Comparison of ENCODE assay signal across 10 cellular contexts in the genomic region with DNA sequence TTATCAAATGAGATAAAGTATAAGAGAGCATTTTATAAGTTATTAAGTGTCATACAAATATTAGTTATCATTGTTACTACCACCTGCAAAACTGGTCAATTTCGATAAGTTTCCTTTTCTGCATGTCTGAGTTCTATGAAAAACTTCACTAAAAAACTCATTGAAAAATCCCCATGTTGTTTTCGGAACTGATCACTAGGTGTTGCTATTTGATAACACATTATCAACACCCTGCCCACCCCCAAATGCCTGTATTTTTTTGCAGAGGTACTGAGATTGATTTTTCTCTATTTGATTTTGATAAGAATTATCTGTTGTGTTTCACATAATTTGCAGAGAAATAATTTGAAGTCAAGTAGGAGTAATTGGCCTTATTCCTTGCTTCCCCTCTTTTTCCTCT. TPM values are rescaled to one million over a fixed set of nuclear protein-coding genes. Genes with fewer than 3 reads are reported as not detected.
DNase-seq lines count a peak whose midpoint lies in the region; ATAC-seq and TF ChIP-seq lines count a peak whose summit lies in the region.
"Had no signal": no experiment of that assay in that cellular context is flagged by ENCODE, and none has a peak within 500 bp of the region (broad histone marks: within the 10 kb centered on the region; RNA-seq: fewer than 3 reads in every experiment).

No MANE protein-coding gene starts in this region.

- H3K4me1 Mint-ChIP-seq in stimulated activated naive B cell treated with anti-CD40 and anti-IgM and Interleukin-4, amounts not matched to agents 10 μg/mL and 1 μg/mL and 100 μg/mL, for 72 hours = peaks cover 15 to 28% of the 10 kb centered on the region in 2 donors
- H3K4me1 Mint-ChIP-seq: CD4-positive, alpha-beta memory T cell had no signal

- H4K20me1 ChIP-seq in OCI-LY1 (ENCODE audit: insufficient read depth, low read length) = no peaks in the 10 kb centered on the region
- no peaks in the 10 kb centered on the region for H4K20me1 ChIP-seq in fibroblast of lung (ENCODE audit: control insufficient read depth, extremely low read depth, insufficient read depth, low read length)

- H3K4me1 ChIP-seq in OCI-LY1 (ENCODE audit: insufficient read depth, low read length, severe bottlenecking) (no peaks in the 10 kb centered on the region), fibroblast of lung (ENCODE audit: control insufficient read depth, extremely low read depth, insufficient read depth, low read length) (no peaks in the 10 kb centered on the region)

- H3F3A ChIP-seq in OCI-LY1 (ENCODE audit: insufficient read depth, low read length) = no peaks in the 10 kb centered on the region

- H3K4me3 ChIP-seq in OCI-LY1 (ENCODE audit: low read depth, low read length, poor library complexity, severe bottlenecking) (no peak overlapping the region), fibroblast of lung (replicated peaks in 1 of 4; ENCODE audit: control extremely low read depth in 1 of 4, insufficient read depth in 1 of 4, low read depth in 3 of 4, low read length in 4 of 4) (no peak overlapping the region)
- H3K4me3 ChIP-seq: SJSA1 had no signal

- H3K27me3 Mint-ChIP-seq in stimulated activated naive B cell treated with anti-CD40 and anti-IgM and Interleukin-4, amounts not matched to agents 10 μg/mL and 1 μg/mL and 100 μg/mL, for 72 hours = no peaks in the 10 kb centered on the region

- no peaks in the 10 kb centered on the region for H3K36me3 ChIP-seq in OCI-LY1 (ENCODE audit: insufficient read depth, low read length)
- no peaks in the 10 kb centered on the region for H3K36me3 ChIP-seq in fibroblast of lung (ENCODE audit: control insufficient read depth, insufficient read depth, low read length)
- H3K36me3 ChIP-seq: SJSA1 had no signal

- H3K79me2 ChIP-seq in OCI-LY1 (ENCODE audit: insufficient read depth, low read length) = no peaks in the 10 kb centered on the region
- H3K79me2 ChIP-seq in fibroblast of lung (ENCODE audit: control insufficient read depth, insufficient read depth, low read length) = no peaks in the 10 kb centered on the region

- peak; percentile 39 to 44 for ATAC-seq in stimulated activated naive B cell treated with anti-CD40 and anti-IgM and Interleukin-4, amounts not matched to agents 10 μg/mL and 1 μg/mL and 100 μg/mL, for 72 hours (replicated peaks)
- ATAC-seq in HG02798 (IDR thresholded peaks at IDR 0.05; ENCODE audit: poor library complexity, unreplicated experiment) (no peak), HG03139 (IDR thresholded peaks at IDR 0.05; ENCODE audit: unreplicated experiment) (no peak)

- H3K27ac Mint-ChIP-seq in stimulated activated naive B cell treated with anti-CD40 and anti-IgM and Interleukin-4, amounts not matched to agents 10 μg/mL and 1 μg/mL and 100 μg/mL, for 72 hours = no peak overlapping the region
- H3K27ac Mint-ChIP-seq: CD4-positive, alpha-beta memory T cell had no signal

- H2AFZ ChIP-seq in OCI-LY1 (ENCODE audit: low read length) = no peak overlapping the region
- no peak overlapping the region for H2AFZ ChIP-seq in fibroblast of lung (ENCODE audit: low read length)

- H3K27ac ChIP-seq in OCI-LY1 (ENCODE audit: low read depth, low read length, poor library complexity, severe bottlenecking) = no peak overlapping the region
- no peak overlapping the region for H3K27ac ChIP-seq in fibroblast of lung (ENCODE audit: insufficient read depth, low read length)
- H3K27ac ChIP-seq: SJSA1 had no signal

- no peak overlapping the region for H3K4me3 Mint-ChIP-seq in stimulated activated naive B cell treated with anti-CD40 and anti-IgM and Interleukin-4, amounts not matched to agents 10 μg/mL and 1 μg/mL and 100 μg/mL, for 72 hours
- H3K4me3 Mint-ChIP-seq: CD4-positive, alpha-beta memory T cell had no signal

- no peak overlapping the region for H3K4me2 ChIP-seq in OCI-LY1 (ENCODE audit: low read length)
- no peak overlapping the region for H3K4me2 ChIP-seq in fibroblast of lung (ENCODE audit: extremely low read depth, insufficient read depth, low read length)

- H3K27me3 ChIP-seq in OCI-LY1 (ENCODE audit: insufficient read depth, low read length) (no peaks in the 10 kb centered on the region), fibroblast of lung (ENCODE audit: control insufficient read depth, insufficient read depth, low read length) (no peaks in the 10 kb centered on the region)
- H3K27me3 ChIP-seq: SJSA1 had no signal

- TF ChIP-seq CTCF in OCI-LY1 (IDR thresholded peaks at IDR 0.05; ENCODE audit: low read length) (peak; percentile 54; the same call in 1 of the 2 replicates), fibroblast of lung (conservative IDR thresholded peaks at IDR 0.05 in 1 of 2, IDR thresholded peaks at IDR 0.05 in 1 of 2; ENCODE audit: low read depth in 1 of 2, low read length in 2 of 2) (peak; percentile 44 to 56)

- no peaks in the 10 kb centered on the region for H3K9me2 ChIP-seq in OCI-LY1 (ENCODE audit: low read depth, low read length)

- H3K9me3 ChIP-seq in OCI-LY1 (ENCODE audit: low read length) (0 out of 2 replicates have a peak, but pooled peaks cover 4% of the 10 kb centered on the region), fibroblast of lung (ENCODE audit: control insufficient read depth, insufficient read depth, low read depth, low read length) (no peaks in the 10 kb centered on the region)
- H3K9me3 ChIP-seq: SJSA1 had no signal

- peaks cover 12 to 13% of the 10 kb centered on the region in 2 donors for H3K36me3 Mint-ChIP-seq in stimulated activated naive B cell treated with anti-CD40 and anti-IgM and Interleukin-4, amounts not matched to agents 10 μg/mL and 1 μg/mL and 100 μg/mL, for 72 hours
- H3K36me3 Mint-ChIP-seq: CD4-positive, alpha-beta memory T cell had no signal

- DNase-seq in NCI-H1417 (lab: John Stamatoyannopoulos, UW) (peak in 2 of 3 experiments; percentile 2 to 53), NCI-H1417 treated with DMSO at 0.1 percent for 48 hours (lab: John Stamatoyannopoulos, UW) (no peak), fibroblast of lung (ENCODE audit: low read depth in 2 of 2) (peak; percentile 19 to 60), amniotic stem cell (lab: John Stamatoyannopoulos, UW) (no peak)
- DNase-seq in stimulated activated naive B cell treated with anti-CD40 and anti-IgM and Interleukin-4, amounts not matched to agents 10 μg/mL and 1 μg/mL and 100 μg/mL, for 72 hours = no peak

- H3K9ac ChIP-seq in OCI-LY1 (ENCODE audit: low read length) (no peak overlapping the region), fibroblast of lung (ENCODE audit: insufficient read depth, low read length) (no peak overlapping the region)

- H3K9me3 Mint-ChIP-seq in stimulated activated naive B cell treated with anti-CD40 and anti-IgM and Interleukin-4, amounts not matched to agents 10 μg/mL and 1 μg/mL and 100 μg/mL, for 72 hours = peaks cover 13 to 17% of the 10 kb centered on the region in 2 donors

RNA-seq across cellular contexts. Expression of a gene that starts 22.1 kb away (rescaled TPM):
- 3.1 and 5.9 TPM in 2 replicates for total RNA-seq in fibroblast of lung
- 5.1 and 8.7 TPM in 2 replicates for polyA plus RNA-seq in fibroblast of lung
- polyA plus RNA-seq in fibroblast of lung (2012) = 3.0 and 4.5 TPM in 2 replicates
- polyA minus RNA-seq in fibroblast of lung (ENCODE audit: low replicate concordance) = 5.3 and 35.6 TPM in 2 replicates

RNA-seq across cellular contexts. Expression of a gene that starts 55.7 kb away (rescaled TPM):
- total RNA-seq in fibroblast of lung = not detected in 2 replicates
- polyA plus RNA-seq in fibroblast of lung = 0.06 TPM in 1 of 2 replicates, not detected in the other
- polyA plus RNA-seq in fibroblast of lung (2012) = not detected in 2 replicates
- polyA minus RNA-seq in fibroblast of lung (ENCODE audit: low replicate concordance) = not detected in 2 replicates
- total RNA-seq: SJSA1 had no signal

Comparison
In these comparisons a context has a peak if more than half of its experiments do, and no peak if none do; other contexts are left out.
1. DNase-seq: peak in NCI-H1417 (2 of 3) and fibroblast of lung (2 of 2); none in NCI-H1417 treated with DMSO at 0.1 percent for 48 hours (single experiment), stimulated activated naive B cell treated with anti-CD40 and anti-IgM and Interleukin-4, amounts not matched to agents 10 μg/mL and 1 μg/mL and 100 μg/mL, for 72 hours (single experiment) and amniotic stem cell (single experiment).
2. ATAC-seq: peak in stimulated activated naive B cell treated with anti-CD40 and anti-IgM and Interleukin-4, amounts not matched to agents 10 μg/mL and 1 μg/mL and 100 μg/mL, for 72 hours (2 of 2); none in HG02798 (single experiment) and HG03139 (single experiment).